Comparison of ENCODE assay signal across 15 cellular contexts in genomic region chr14:57168138-57168695, GRCh38.
"Had no signal": no experiment of that assay in that cellular context is flagged by ENCODE, and none has a peak within 500 bp of the region (broad histone marks: within the 10 kb centered on the region; RNA-seq: fewer than 3 reads in every experiment).

No MANE protein-coding gene starts in this region.

- ATAC-seq: activated CD8-positive, alpha-beta T cell treated with anti-CD3 and anti-CD28 coated beads, Interleukin-2, amount 10 ng/mL, durations not matched to agents 7 days and 5 days; activated naive CD4-positive, alpha-beta T cell treated with anti-CD3 and anti-CD28 coated beads, Interleukin-2, amount 50 U/mL, for 72 hours; body of pancreas; lower lobe of right lung; sciatic nerve had no signal

- DNase-seq: activated CD4-positive, alpha-beta T cell treated with anti-CD3 and anti-CD28 coated beads, Interleukin-2, amount 10 ng/mL, durations not matched to agents 24 days and 14 days; activated CD4-positive, CD25-positive, alpha-beta regulatory T cell; activated CD8-positive, alpha-beta memory T cell treated with anti-CD3 and anti-CD28 coated beads, Interleukin-2, amount 50 U/mL, for 4 hours; activated CD8-positive, alpha-beta T cell treated with anti-CD3 and anti-CD28 coated beads, Interleukin-2, amount 10 ng/mL, durations not matched to agents 7 days and 5 days; activated effector memory CD4-positive, alpha-beta T cell treated with anti-CD3 and anti-CD28 coated beads, Interleukin-2, amount 50 U/mL, for 16 hours; activated T-cell treated with anti-CD3 and anti-CD28 coated beads, Interleukin-2, amount 50 U/mL, for 48 hours; body of pancreas; caudate nucleus; kidney glomerular epithelial cell; lower lobe of right lung; naive B cell; ovary; stimulated activated CD4-positive, alpha-beta T cell treated with anti-CD3 and anti-CD28 coated beads, Interleukin-2, amount 100 ng/mL, for 24 hours had no signal
